In genomic region chr17:74133726-74134125, GRCh38 we compare ENCODE assay signal across 24 cellular contexts.
"Had no signal": no experiment of that assay in that cellular context is flagged by ENCODE, and none has a peak within 500 bp of the region (broad histone marks: within the 10 kb centered on the region; RNA-seq: fewer than 3 reads in every experiment).

No MANE protein-coding gene starts in this region.

- DNase-seq: activated CD4-positive, alpha-beta T cell treated with anti-CD3 and anti-CD28 coated beads for 4 hours; activated CD4-positive, alpha-beta T cell treated with anti-CD3 and anti-CD28 coated beads, Interleukin-2, amount 50 U/mL, for 4 hours; activated naive CD4-positive, alpha-beta T cell treated with anti-CD3 and anti-CD28 coated beads, Interleukin-2, amount 10 ng/mL, durations not matched to agents 7 days and 5 days; activated naive CD8-positive, alpha-beta T cell treated with anti-CD3 and anti-CD28 coated beads, Interleukin-2, amount 10 ng/mL, durations not matched to agents 7 days and 5 days; activated T-cell treated with anti-CD3 and anti-CD28 coated beads for 4 hours; activated T-cell treated with anti-CD3 and anti-CD28 coated beads, Interleukin-2, amount 50 U/mL, for 72 hours; brain microvascular endothelial cell; effector memory CD8-positive, alpha-beta T cell; head of caudate nucleus; hypothalamus; left ventricle myocardium inferior; right cardiac atrium; stimulated activated CD4-positive, alpha-beta T cell treated with anti-CD3 and anti-CD28 coated beads, Interleukin-12 subunit alpha, Interleukin-12 subunit beta, amount 100 ng/mL, for 4 hours; stimulated activated CD4-positive, alpha-beta T cell treated with anti-CD3 and anti-CD28 coated beads, Interleukin-4, amount 100 ng/mL, for 1 hour; stimulated activated naive CD8-positive, alpha-beta T cell treated with anti-CD3 and anti-CD28 coated beads, Interleukin-15, Interleukin-2, amounts not matched to agents 100 U/mL and 50 U/mL, for 24 hours; T-helper 1 cell; testis; transverse colon had no signal

- H3K9me3 ChIP-seq: ascending aorta, testis, transverse colon had no signal

- H3K9me3 Mint-ChIP-seq: activated naive CD4-positive, alpha-beta T cell treated with anti-CD3 and anti-CD28 coated beads, Interleukin-2, amount 10 ng/mL, durations not matched to agents 7 days and 5 days; activated naive CD8-positive, alpha-beta T cell treated with anti-CD3 and anti-CD28 coated beads, Interleukin-2, amount 10 ng/mL, durations not matched to agents 7 days and 5 days had no signal

- H3K4me1 Mint-ChIP-seq: activated naive CD4-positive, alpha-beta T cell treated with anti-CD3 and anti-CD28 coated beads, Interleukin-2, amount 10 ng/mL, durations not matched to agents 7 days and 5 days; activated naive CD8-positive, alpha-beta T cell treated with anti-CD3 and anti-CD28 coated beads, Interleukin-2, amount 10 ng/mL, durations not matched to agents 7 days and 5 days had no signal

- FAIRE-seq: endothelial cell of umbilical vein, urothelium cell line had no signal

- H3K4me1 ChIP-seq: ascending aorta, gastroesophageal sphincter, left ventricle myocardium inferior, testis, transverse colon had no signal

- H3K4me3 ChIP-seq: ascending aorta, coronary artery, gastroesophageal sphincter, left ventricle myocardium inferior, testis, transverse colon had no signal

- H3K36me3 ChIP-seq: ascending aorta, brain microvascular endothelial cell, gastroesophageal sphincter, left ventricle myocardium inferior, transverse colon had no signal

- H3K4me3 Mint-ChIP-seq: activated naive CD4-positive, alpha-beta T cell treated with anti-CD3 and anti-CD28 coated beads, Interleukin-2, amount 10 ng/mL, durations not matched to agents 7 days and 5 days; activated naive CD8-positive, alpha-beta T cell treated with anti-CD3 and anti-CD28 coated beads, Interleukin-2, amount 10 ng/mL, durations not matched to agents 7 days and 5 days; activated T-cell treated with anti-CD3 and anti-CD28 coated beads, Interleukin-2, amount 50 U/mL, for 72 hours; effector memory CD8-positive, alpha-beta T cell; T-helper 2 cell treated with Interferon-gamma antibody and Interleukin-4, amounts not matched to agents 5 μg/mL and 100 μg/mL, for 36 hours had no signal

- H3K27ac ChIP-seq: ascending aorta, brain microvascular endothelial cell, coronary artery, gastroesophageal sphincter, left ventricle myocardium inferior, testis, transverse colon had no signal

- H3K27me3 ChIP-seq: ascending aorta, brain microvascular endothelial cell, testis had no signal

- H3K27ac Mint-ChIP-seq: activated naive CD4-positive, alpha-beta T cell treated with anti-CD3 and anti-CD28 coated beads, Interleukin-2, amount 10 ng/mL, durations not matched to agents 7 days and 5 days; activated naive CD8-positive, alpha-beta T cell treated with anti-CD3 and anti-CD28 coated beads, Interleukin-2, amount 10 ng/mL, durations not matched to agents 7 days and 5 days; activated T-cell treated with anti-CD3 and anti-CD28 coated beads, Interleukin-2, amount 50 U/mL, for 72 hours; effector memory CD8-positive, alpha-beta T cell; T-helper 2 cell treated with Interferon-gamma antibody and Interleukin-4, amounts not matched to agents 5 μg/mL and 100 μg/mL, for 36 hours had no signal

- H3K36me3 Mint-ChIP-seq: activated naive CD4-positive, alpha-beta T cell treated with anti-CD3 and anti-CD28 coated beads, Interleukin-2, amount 10 ng/mL, durations not matched to agents 7 days and 5 days; activated naive CD8-positive, alpha-beta T cell treated with anti-CD3 and anti-CD28 coated beads, Interleukin-2, amount 10 ng/mL, durations not matched to agents 7 days and 5 days had no signal

- ATAC-seq: activated T-cell treated with anti-CD3 and anti-CD28 coated beads, Interleukin-2, amount 50 U/mL, for 72 hours; effector memory CD8-positive, alpha-beta T cell; gastroesophageal sphincter; right cardiac atrium; stimulated activated naive CD8-positive, alpha-beta T cell treated with anti-CD3 and anti-CD28 coated beads, Interleukin-15, Interleukin-2, amounts not matched to agents 100 U/mL and 50 U/mL, for 24 hours had no signal
